1 cellular context compared by ENCODE assay signal in genomic region chr5:173234129-173234793, GRCh38.
A peak's percentile ranks its signal among the peaks of the same experiment; 100 is the strongest.
TF ChIP-seq lines count a peak whose summit lies in the region.

No MANE protein-coding gene starts in this region.

TF ChIP-seq in H1, 55 proteins besides CTCF, POLR2A, EP300 and RAD21:
- TF ChIP-seq TCF12 (IDR thresholded peaks at IDR 0.05; ENCODE audit: low read depth, low read length) (no peak), TAF1 (IDR thresholded peaks at IDR 0.05; ENCODE audit: low read depth, low read length) (0 out of 2 replicates have a peak, but pooled peaks have one; percentile 20), SP1 (IDR thresholded peaks at IDR 0.05; ENCODE audit: low read depth, low read length) (no peak), EZH2 (IDR thresholded peaks at IDR 0.05; ENCODE audit: low read depth, low read length, severe bottlenecking) (peak; percentile 99), POU5F1 (IDR thresholded peaks at IDR 0.05; ENCODE audit: low read depth, low read length) (no peak), RNF2 (IDR thresholded peaks at IDR 0.05; ENCODE audit: borderline replicate concordance, low read depth, low read length, missing control alignments, poor library complexity, severe bottlenecking) (peak; percentile 98), BACH1 (IDR thresholded peaks at IDR 0.05; ENCODE audit: low read length) (no peak), SAP30 (IDR thresholded peaks at IDR 0.05; ENCODE audit: insufficient read depth, insufficient replicate concordance, low read length) (no peak), CBX5 (IDR thresholded peaks at IDR 0.05; ENCODE audit: low read depth, low read length) (no peak), SUZ12 (IDR thresholded peaks at IDR 0.05; ENCODE audit: low read length) (peak; percentile 97)
